In genomic region chr14:92105073-92105844, GRCh38 we compare ENCODE assay signal across 8 cellular contexts. TPM values are rescaled to one million over a fixed set of nuclear protein-coding genes. Genes with fewer than 3 reads are reported as not detected.
DNase-seq lines count a peak whose midpoint lies in the region; ATAC-seq lines count a peak whose summit lies in the region.

No MANE protein-coding gene starts in this region.

- peaks cover 47% of the 10 kb centered on the region for H3K4me1 Mint-ChIP-seq in activated CD4-positive, alpha-beta T cell treated with anti-CD3 and anti-CD28 coated beads, Interleukin-2, amount 10 ng/mL, durations not matched to agents 7 days and 5 days

- POLR2A ChIA-PET in activated CD4-positive, alpha-beta T cell treated with anti-CD3 and anti-CD28 coated beads, Interleukin-2, amount 10 ng/mL, durations not matched to agents 7 days and 5 days (lab: Charles Lee), result no interaction called here

- peak overlapping the region; percentile 96 for H3K27ac Mint-ChIP-seq in activated CD4-positive, alpha-beta T cell treated with anti-CD3 and anti-CD28 coated beads, Interleukin-2, amount 10 ng/mL, durations not matched to agents 7 days and 5 days

- H3K27ac ChIP-seq in substantia nigra (ENCODE audit: low read depth, low read length, poor library complexity, severe bottlenecking), result peak overlapping the region; percentile 92

- no peak for DNase-seq in activated CD4-positive, alpha-beta T cell treated with anti-CD3 and anti-CD28 coated beads, Interleukin-2, amount 10 ng/mL, durations not matched to agents 7 days and 5 days
- no peak for DNase-seq in activated CD4-positive, alpha-beta T cell treated with anti-CD3 and anti-CD28 coated beads for 1 hour
- DNase-seq in amniotic epithelial cell (ENCODE audit: low read depth) (peak; percentile 57), iris pigment epithelial cell (ENCODE audit: low read depth) (peak; percentile 63), substantia nigra (lab: John Stamatoyannopoulos, UW) (no peak), NCI-H2029 treated with DMSO at 0.1 percent for 48 hours (lab: John Stamatoyannopoulos, UW) (no peak), NCI-H1930 (lab: John Stamatoyannopoulos, UW) (no peak)

- ATAC-seq in HG03460 (IDR thresholded peaks at IDR 0.05; ENCODE audit: unreplicated experiment), result no peak

- peak overlapping the region; percentile 94 for H3K4me3 Mint-ChIP-seq in activated CD4-positive, alpha-beta T cell treated with anti-CD3 and anti-CD28 coated beads, Interleukin-2, amount 10 ng/mL, durations not matched to agents 7 days and 5 days

- H3K9me3 Mint-ChIP-seq in activated CD4-positive, alpha-beta T cell treated with anti-CD3 and anti-CD28 coated beads, Interleukin-2, amount 10 ng/mL, durations not matched to agents 7 days and 5 days, result no peaks in the 10 kb centered on the region

- no peaks in the 10 kb centered on the region for H3K27me3 Mint-ChIP-seq in activated CD4-positive, alpha-beta T cell treated with anti-CD3 and anti-CD28 coated beads, Interleukin-2, amount 10 ng/mL, durations not matched to agents 7 days and 5 days

- CTCF ChIA-PET in activated CD4-positive, alpha-beta T cell treated with anti-CD3 and anti-CD28 coated beads, Interleukin-2, amount 10 ng/mL, durations not matched to agents 7 days and 5 days (lab: Charles Lee), result interaction anchor here (1.2 to 4.7 kb wide), 6 partner anchors 17 to 596 kb away, joined by 3 to 132 read pairs (median 6); partner anchors contain the start of genes CPSF2, NDUFB1 and TRIP11

- H3K36me3 Mint-ChIP-seq in activated CD4-positive, alpha-beta T cell treated with anti-CD3 and anti-CD28 coated beads, Interleukin-2, amount 10 ng/mL, durations not matched to agents 7 days and 5 days (ENCODE audit: low read depth), result no peaks in the 10 kb centered on the region

RNA-seq across cellular contexts. Expression of gene ATXN3, which starts 1.1 kb away (rescaled TPM):
- total RNA-seq in activated CD4-positive, alpha-beta T cell treated with anti-CD3 and anti-CD28 coated beads, Interleukin-2, amount 10 ng/mL, durations not matched to agents 7 days and 5 days, result 10 to 100 TPM; 28.8 to 30.3 TPM

RNA-seq across cellular contexts. Expression of gene NDUFB1, which starts 16.2 kb away (rescaled TPM):
- 100 to 1,000 TPM; 109 to 143 TPM for total RNA-seq in activated CD4-positive, alpha-beta T cell treated with anti-CD3 and anti-CD28 coated beads, Interleukin-2, amount 10 ng/mL, durations not matched to agents 7 days and 5 days

RNA-seq across cellular contexts. Expression of gene CPSF2, which starts 16.5 kb away (rescaled TPM):
- total RNA-seq in activated CD4-positive, alpha-beta T cell treated with anti-CD3 and anti-CD28 coated beads, Interleukin-2, amount 10 ng/mL, durations not matched to agents 7 days and 5 days, result 10 to 100 TPM; 74.4 to 94.2 TPM

Comparison
In these comparisons a context has a peak if more than half of its experiments do, and no peak if none do; other contexts are left out.
1. DNase-seq: peak in amniotic epithelial cell (single experiment) and iris pigment epithelial cell (single experiment); none in activated CD4-positive, alpha-beta T cell treated with anti-CD3 and anti-CD28 coated beads, Interleukin-2, amount 10 ng/mL, durations not matched to agents 7 days and 5 days (single experiment), activated CD4-positive, alpha-beta T cell treated with anti-CD3 and anti-CD28 coated beads for 1 hour (single experiment), substantia nigra (0 of 49), NCI-H2029 treated with DMSO at 0.1 percent for 48 hours (single experiment) and NCI-H1930 (0 of 2).